ENCODE assay signal across 8 cellular contexts in the genomic region with DNA sequence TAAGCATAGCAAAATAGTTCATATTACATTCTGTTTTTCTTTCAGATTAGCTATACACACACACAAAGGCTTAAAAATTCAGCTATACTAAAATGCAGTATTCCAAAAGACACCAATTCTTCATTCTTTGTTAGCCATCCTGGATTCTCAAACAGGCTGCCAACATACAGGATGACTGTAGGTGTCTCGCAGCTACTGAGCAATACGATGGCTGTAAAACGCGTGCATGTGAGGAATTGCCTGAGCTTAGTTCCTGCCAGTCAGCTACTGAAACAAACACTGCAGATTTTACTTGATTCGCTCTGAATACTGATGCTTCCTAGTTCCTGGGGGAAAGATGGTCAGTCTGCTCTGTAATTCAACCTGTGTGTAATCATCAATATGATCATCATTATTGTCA. TPM values are rescaled to one million over a fixed set of nuclear protein-coding genes. Genes with fewer than 3 reads are reported as not detected.
DNase-seq lines count a peak whose midpoint lies in the region; ATAC-seq, FAIRE-seq and TF ChIP-seq lines count a peak whose summit lies in the region.

No MANE protein-coding gene starts in this region.

- H3K36me3 Mint-ChIP-seq in activated B cell treated with CpG ODN at 0.5 μM for 24 hours (ENCODE audit: low read depth) (no peaks in the 10 kb centered on the region), memory B cell (no peaks in the 10 kb centered on the region)
- H3K36me3 Mint-ChIP-seq in activated naive CD4-positive, alpha-beta T cell treated with anti-CD3 and anti-CD28 coated beads, Interleukin-2, amount 10 ng/mL, durations not matched to agents 7 days and 5 days: no peaks in the 10 kb centered on the region

- POLR2A ChIA-PET in activated B cell treated with CpG ODN at 0.5 μM for 24 hours (lab: Charles Lee): no interaction called here

- H3K4me3 Mint-ChIP-seq in activated B cell treated with CpG ODN at 0.5 μM for 24 hours (no peak overlapping the region), memory B cell (no peak overlapping the region)
- no peak overlapping the region for H3K4me3 Mint-ChIP-seq in activated naive CD4-positive, alpha-beta T cell treated with anti-CD3 and anti-CD28 coated beads, Interleukin-2, amount 10 ng/mL, durations not matched to agents 7 days and 5 days

- intact Hi-C loops in activated B cell treated with CpG ODN at 0.5 μM for 24 hours (cut with micrococcal nuclease): loop anchor here (1.0 kb wide), 1 partner anchor 15 kb away; no protein-coding TSS in a partner anchor

- H3K27me3 Mint-ChIP-seq in activated B cell treated with CpG ODN at 0.5 μM for 24 hours (no peaks in the 10 kb centered on the region), memory B cell (no peaks in the 10 kb centered on the region)
- H3K27me3 Mint-ChIP-seq in activated naive CD4-positive, alpha-beta T cell treated with anti-CD3 and anti-CD28 coated beads, Interleukin-2, amount 10 ng/mL, durations not matched to agents 7 days and 5 days: peaks cover 42% of the 10 kb centered on the region

- peak; percentile 49 for ATAC-seq in activated B cell treated with CpG ODN at 0.5 μM for 24 hours (ENCODE audit: low read depth)
- peak; percentile 92 for ATAC-seq in memory B cell (ENCODE audit: low read depth)
- ATAC-seq in omental fat pad (ENCODE audit: low FRiP score): no peak

- peak; percentile 32 for DNase-seq in NCI-H748 (lab: John Stamatoyannopoulos, UW; ENCODE audit: unreplicated experiment)
- DNase-seq in NCI-H748 treated with DMSO at 0.1 percent for 48 hours (lab: John Stamatoyannopoulos, UW): no peak
- DNase-seq in Kasumi-1 (lab: John Stamatoyannopoulos, UW): peak; percentile 67 to 69
- DNase-seq in activated B cell treated with CpG ODN at 0.5 μM for 24 hours: no peak
- DNase-seq in memory B cell (ENCODE audit: low spot score in 2 of 2): peak in 1 of 2 donors; percentile 11
- no peak for DNase-seq in activated naive CD4-positive, alpha-beta T cell treated with anti-CD3 and anti-CD28 coated beads, Interleukin-2, amount 10 ng/mL, durations not matched to agents 7 days and 5 days
- DNase-seq in omental fat pad (ENCODE audit: low spot score): no peak
- no peak for DNase-seq in HTR-8/SVneo (ENCODE audit: insufficient read length, low spot score)

- FAIRE-seq in HTR-8/SVneo (lab: Jason Lieb, UNC): no peak

- H3K27ac Mint-ChIP-seq in activated B cell treated with CpG ODN at 0.5 μM for 24 hours (no peak overlapping the region), memory B cell (peak overlapping the region; percentile 5)
- H3K27ac Mint-ChIP-seq in activated naive CD4-positive, alpha-beta T cell treated with anti-CD3 and anti-CD28 coated beads, Interleukin-2, amount 10 ng/mL, durations not matched to agents 7 days and 5 days: no peak overlapping the region

- H3K4me1 Mint-ChIP-seq in activated B cell treated with CpG ODN at 0.5 μM for 24 hours: peaks cover 5% of the 10 kb centered on the region
- peaks cover 11% of the 10 kb centered on the region for H3K4me1 Mint-ChIP-seq in memory B cell
- no peaks in the 10 kb centered on the region for H3K4me1 Mint-ChIP-seq in activated naive CD4-positive, alpha-beta T cell treated with anti-CD3 and anti-CD28 coated beads, Interleukin-2, amount 10 ng/mL, durations not matched to agents 7 days and 5 days

- no peaks in the 10 kb centered on the region for H3K9me3 Mint-ChIP-seq in activated B cell treated with CpG ODN at 0.5 μM for 24 hours
- H3K9me3 Mint-ChIP-seq in memory B cell: no peaks in the 10 kb centered on the region
- H3K9me3 Mint-ChIP-seq in activated naive CD4-positive, alpha-beta T cell treated with anti-CD3 and anti-CD28 coated beads, Interleukin-2, amount 10 ng/mL, durations not matched to agents 7 days and 5 days: no peaks in the 10 kb centered on the region

- TF ChIP-seq CTCF in activated B cell treated with CpG ODN at 0.5 μM for 24 hours (IDR thresholded peaks at IDR 0.05): no peak
- TF ChIP-seq CTCF in omental fat pad (IDR thresholded peaks at IDR 0.05): no peak

- CTCF ChIA-PET in activated B cell treated with CpG ODN at 0.5 μM for 24 hours (lab: Charles Lee): interaction anchor here (1.4 kb wide), 1 partner anchor 14 kb away, joined by 11 read pairs; no protein-coding TSS in a partner anchor
- CTCF ChIA-PET in activated naive CD4-positive, alpha-beta T cell treated with anti-CD3 and anti-CD28 coated beads, Interleukin-2, amount 10 ng/mL, durations not matched to agents 7 days and 5 days (lab: Charles Lee): interaction anchor here (1.0 to 2.5 kb wide), 4 partner anchors 11 to 29 kb away, joined by 3 to 13 read pairs (median 4); no protein-coding TSS in a partner anchor

RNA-seq across cellular contexts. Expression of a gene that starts 24.7 kb away (rescaled TPM):
- total RNA-seq in activated B cell treated with CpG ODN at 0.5 μM for 24 hours (344 and 443 TPM in 2 replicates), omental fat pad (10 to 100 TPM; 54.0 to 75.8 (median 60.3) TPM)

Comparison
In these comparisons a context has a peak if more than half of its experiments do, and no peak if none do; other contexts are left out.
1. DNase-seq: peak in NCI-H748 (single experiment) and Kasumi-1 (2 of 2); none in NCI-H748 treated with DMSO at 0.1 percent for 48 hours (single experiment), activated B cell treated with CpG ODN at 0.5 μM for 24 hours (single experiment), activated naive CD4-positive, alpha-beta T cell treated with anti-CD3 and anti-CD28 coated beads, Interleukin-2, amount 10 ng/mL, durations not matched to agents 7 days and 5 days (single experiment), omental fat pad (single experiment) and HTR-8/SVneo (single experiment).